Comparison of ENCODE assay signal across 8 cellular contexts in the genomic region with DNA sequence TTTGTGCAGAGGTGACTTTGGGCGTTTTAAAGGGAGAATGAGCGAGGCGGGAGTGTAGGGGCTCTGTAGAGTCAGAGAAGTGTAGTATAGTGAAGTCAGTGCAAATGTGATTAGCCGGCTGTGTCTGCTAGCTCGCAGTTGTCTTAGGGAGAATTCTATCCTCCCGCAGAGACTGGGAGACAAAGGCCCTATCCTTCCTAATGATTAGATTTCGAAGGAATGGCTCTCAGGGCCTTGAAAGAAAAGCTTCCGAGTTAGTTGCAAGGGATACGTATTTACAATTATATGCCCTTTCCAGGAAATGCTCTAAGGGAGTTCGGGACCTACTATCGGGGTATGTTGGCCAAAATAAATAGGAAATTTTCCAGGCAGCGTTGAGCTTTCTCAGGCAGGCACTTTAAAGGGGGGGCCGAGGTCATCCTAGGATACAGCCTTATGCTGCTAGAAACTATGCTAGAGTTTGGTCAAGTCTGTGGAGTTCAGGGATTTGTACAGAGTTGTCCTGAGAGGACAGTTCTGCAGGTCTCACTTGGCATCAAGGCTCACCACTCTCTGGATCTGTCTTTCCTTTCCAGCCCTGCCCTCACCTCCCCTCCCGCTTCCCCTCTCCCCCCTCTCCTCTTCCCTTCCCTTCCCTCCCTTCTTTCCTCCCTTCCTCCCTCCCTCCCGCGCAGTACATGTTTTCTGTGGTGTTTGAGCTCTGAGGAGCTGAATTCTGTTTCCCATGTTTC. TPM values are rescaled to one million over a fixed set of nuclear protein-coding genes. Genes with fewer than 3 reads are reported as not detected.
A peak's percentile ranks its signal among the peaks of the same experiment; 100 is the strongest.
DNase-seq lines count a peak whose midpoint lies in the region; ATAC-seq and TF ChIP-seq lines count a peak whose summit lies in the region.

No MANE protein-coding gene starts in this region.

- no peaks in the 10 kb centered on the region for H3K9me3 ChIP-seq in HUES64 (ENCODE audit: insufficient read depth, low read depth, low read length)
- no peaks in the 10 kb centered on the region for H3K9me3 ChIP-seq in right atrium auricular region
- no peaks in the 10 kb centered on the region for H3K9me3 ChIP-seq in gastrocnemius medialis

- peaks cover 32% of the 10 kb centered on the region for H3K36me3 Mint-ChIP-seq in activated T-helper 1 cell treated with anti-CD3 and anti-CD28 coated beads, Interleukin-12 subunit alpha, Interleukin-12 subunit beta, Interleukin-2, Interleukin-4 antibody, amounts not matched to agents 30 ng/mL and 10 ng/mL and 1 ng/mL, durations not matched to agents 14 hours and 24 hours and 36 hours (ENCODE audit: low read depth)

- peaks cover 42% of the 10 kb centered on the region for H3K36me3 ChIP-seq in HUES64 (ENCODE audit: insufficient read depth, low read length)
- H3K36me3 ChIP-seq in right atrium auricular region: peaks cover 20% of the 10 kb centered on the region
- H3K36me3 ChIP-seq in gastrocnemius medialis: peaks cover 0 to 29% of the 10 kb centered on the region in 2 donors

- peaks cover 63% of the 10 kb centered on the region for H3K4me1 Mint-ChIP-seq in activated T-helper 1 cell treated with anti-CD3 and anti-CD28 coated beads, Interleukin-12 subunit alpha, Interleukin-12 subunit beta, Interleukin-2, Interleukin-4 antibody, amounts not matched to agents 30 ng/mL and 10 ng/mL and 1 ng/mL, durations not matched to agents 14 hours and 24 hours and 36 hours (ENCODE audit: low read depth)

- peak overlapping the region; percentile 61 for H3K27ac ChIP-seq in HUES64 (ENCODE audit: low read depth, low read length)
- H3K27ac ChIP-seq in right atrium auricular region: peak overlapping the region; percentile 70 to 84
- peak overlapping the region; percentile 88 to 96 (median 90) for H3K27ac ChIP-seq in gastrocnemius medialis

- H3K4me1 ChIP-seq in HUES64 (ENCODE audit: insufficient read depth, low read length): peaks cover 7% of the 10 kb centered on the region; the same call in 1 of the 2 replicates
- H3K4me1 ChIP-seq in right atrium auricular region: peaks cover 0 to 42% of the 10 kb centered on the region in 2 donors
- H3K4me1 ChIP-seq in gastrocnemius medialis: peaks cover 28 to 36% of the 10 kb centered on the region in 2 donors

- ATAC-seq in gastrocnemius medialis: peak in 1 of 2 donors; percentile 39
- ATAC-seq in HG02798 (IDR thresholded peaks at IDR 0.05; ENCODE audit: poor library complexity, unreplicated experiment): no peak

- H3K4me3 ChIP-seq in HUES64 (ENCODE audit: low read length) (peak overlapping the region; percentile 97), right atrium auricular region (peak overlapping the region; percentile 82 to 93), gastrocnemius medialis (peak overlapping the region; percentile 65 to 93 (median 87))

- H3K27ac Mint-ChIP-seq in activated T-helper 1 cell treated with anti-CD3 and anti-CD28 coated beads, Interleukin-12 subunit alpha, Interleukin-12 subunit beta, Interleukin-2, Interleukin-4 antibody, amounts not matched to agents 30 ng/mL and 10 ng/mL and 1 ng/mL, durations not matched to agents 14 hours and 24 hours and 36 hours: peak overlapping the region; percentile 91

- H3K9me3 Mint-ChIP-seq in activated T-helper 1 cell treated with anti-CD3 and anti-CD28 coated beads, Interleukin-12 subunit alpha, Interleukin-12 subunit beta, Interleukin-2, Interleukin-4 antibody, amounts not matched to agents 30 ng/mL and 10 ng/mL and 1 ng/mL, durations not matched to agents 14 hours and 24 hours and 36 hours: no peaks in the 10 kb centered on the region

- DNase-seq in DMS53 (lab: John Stamatoyannopoulos, UW) (peak; percentile 41), right atrium auricular region (ENCODE audit: low spot score) (no peak), gastrocnemius medialis (no peak), posterior vena cava (ENCODE audit: low spot score) (no peak), HPDE6-E6E7 (ENCODE audit: extremely low spot score) (no peak)
- no peak for DNase-seq in activated T-helper 1 cell treated with anti-CD3 and anti-CD28 coated beads, Interleukin-12 subunit alpha, Interleukin-12 subunit beta, Interleukin-2, Interleukin-4 antibody, amounts not matched to agents 30 ng/mL and 10 ng/mL and 1 ng/mL, durations not matched to agents 14 hours and 24 hours and 36 hours (ENCODE audit: low spot score)

- peak overlapping the region; percentile 92 for H3K9ac ChIP-seq in HUES64 (ENCODE audit: low read depth, low read length)

- H3K27me3 Mint-ChIP-seq in activated T-helper 1 cell treated with anti-CD3 and anti-CD28 coated beads, Interleukin-12 subunit alpha, Interleukin-12 subunit beta, Interleukin-2, Interleukin-4 antibody, amounts not matched to agents 30 ng/mL and 10 ng/mL and 1 ng/mL, durations not matched to agents 14 hours and 24 hours and 36 hours (ENCODE audit: insufficient read depth): no peaks in the 10 kb centered on the region

- H3K27me3 ChIP-seq in HUES64 (ENCODE audit: insufficient read depth, low read length) (no peaks in the 10 kb centered on the region), right atrium auricular region (no peaks in the 10 kb centered on the region), gastrocnemius medialis (no peaks in the 10 kb centered on the region)

- intact Hi-C loops in activated T-helper 1 cell treated with anti-CD3 and anti-CD28 coated beads, Interleukin-12 subunit alpha, Interleukin-12 subunit beta, Interleukin-2, Interleukin-4 antibody, amounts not matched to agents 30 ng/mL and 10 ng/mL and 1 ng/mL, durations not matched to agents 14 hours and 24 hours and 36 hours (cut with micrococcal nuclease): loop anchor here (1.0 to 10.0 kb wide), 10 partner anchors 21 to 1532 kb away; a partner anchor contains a TSS
- intact Hi-C loops in gastrocnemius medialis (cut with DNase I; ENCODE audit: low total_unique reads): loop anchor here (1.0 to 10.0 kb wide), 3 partner anchors 21 to 792 kb away; a partner anchor contains a TSS
- intact Hi-C loops in posterior vena cava (cut with DNase I): no loop called here

- peak overlapping the region; percentile 99 for H3K4me3 Mint-ChIP-seq in activated T-helper 1 cell treated with anti-CD3 and anti-CD28 coated beads, Interleukin-12 subunit alpha, Interleukin-12 subunit beta, Interleukin-2, Interleukin-4 antibody, amounts not matched to agents 30 ng/mL and 10 ng/mL and 1 ng/mL, durations not matched to agents 14 hours and 24 hours and 36 hours

- whole genome bisulfite sequencing in HUES64: 4% methylated on average over 14 of the region's 16 CpGs

- in situ Hi-C loops in gastrocnemius medialis (cut with MboI; ENCODE audit: low sequenced_read_pairs in 4 of 4): loop anchor here in 2 of 4 donors (25.0 kb wide), 3 partner anchors 529 to 904 kb away; no protein-coding TSS in a partner anchor

- no peak for TF ChIP-seq POLR2A in gastrocnemius medialis (IDR thresholded peaks at IDR 0.05)

- no peak for TF ChIP-seq CTCF in right atrium auricular region (IDR thresholded peaks at IDR 0.05)
- TF ChIP-seq CTCF in gastrocnemius medialis (IDR thresholded peaks at IDR 0.05 in 4 of 5, conservative IDR thresholded peaks at IDR 0.05 in 1 of 5): no peak

RNA-seq across cellular contexts. Expression of a gene that starts 0.8 kb away (rescaled TPM):
- polyA plus RNA-seq in HUES64 (2013, experiment 1 of 2): 92.5 TPM
- 83.1 TPM for polyA plus RNA-seq in HUES64 (2013, experiment 2 of 2)
- 81.5 and 82.0 TPM in 2 replicates for total RNA-seq in activated T-helper 1 cell treated with anti-CD3 and anti-CD28 coated beads, Interleukin-12 subunit alpha, Interleukin-12 subunit beta, Interleukin-2, Interleukin-4 antibody, amounts not matched to agents 30 ng/mL and 10 ng/mL and 1 ng/mL, durations not matched to agents 14 hours and 24 hours and 36 hours
- total RNA-seq in right atrium auricular region (10 to 100 TPM; 36.1 to 53.1 TPM), gastrocnemius medialis (10 to 100 TPM; 42.6 to 59.2 (median 56.8) TPM), posterior vena cava (10 to 100 TPM; 32.7 to 42.6 TPM)

RNA-seq across cellular contexts. Expression of a gene that starts 1.1 kb away (rescaled TPM):
- polyA plus RNA-seq in HUES64 (2013, experiment 1 of 2): 264 TPM
- polyA plus RNA-seq in HUES64 (2013, experiment 2 of 2): 275 TPM
- 187 and 194 TPM in 2 replicates for total RNA-seq in activated T-helper 1 cell treated with anti-CD3 and anti-CD28 coated beads, Interleukin-12 subunit alpha, Interleukin-12 subunit beta, Interleukin-2, Interleukin-4 antibody, amounts not matched to agents 30 ng/mL and 10 ng/mL and 1 ng/mL, durations not matched to agents 14 hours and 24 hours and 36 hours
- 10 to 100 TPM; 50.7 to 61.8 TPM for total RNA-seq in right atrium auricular region
- total RNA-seq in gastrocnemius medialis: 100 to 1,000 TPM; 178 to 246 (median 209) TPM
- 10 to 100 TPM; 55.6 to 72.3 TPM for total RNA-seq in posterior vena cava

RNA-seq across cellular contexts. Expression of a gene that starts 21.2 kb away (rescaled TPM):
- polyA plus RNA-seq in HUES64 (2013, experiment 1 of 2): 2.4 TPM
- polyA plus RNA-seq in HUES64 (2013, experiment 2 of 2): 3.2 TPM
- 5.7 and 6.1 TPM in 2 replicates for total RNA-seq in activated T-helper 1 cell treated with anti-CD3 and anti-CD28 coated beads, Interleukin-12 subunit alpha, Interleukin-12 subunit beta, Interleukin-2, Interleukin-4 antibody, amounts not matched to agents 30 ng/mL and 10 ng/mL and 1 ng/mL, durations not matched to agents 14 hours and 24 hours and 36 hours
- total RNA-seq in right atrium auricular region (10 to 100 TPM in 1 of 2 donors, 1 to 10 TPM in 1; 4.4 to 10.6 TPM), gastrocnemius medialis (10 to 100 TPM in 1 of 4 donors, 1 to 10 TPM in 3; 4.6 to 13.5 (median 8.0) TPM), posterior vena cava (1 to 10 TPM; 7.4 to 9.7 TPM)

Comparison
In these comparisons a context has a peak if more than half of its experiments do, and no peak if none do; other contexts are left out.
1. intact Hi-C loops: an anchor here in activated T-helper 1 cell treated with anti-CD3 and anti-CD28 coated beads, Interleukin-12 subunit alpha, Interleukin-12 subunit beta, Interleukin-2, Interleukin-4 antibody, amounts not matched to agents 30 ng/mL and 10 ng/mL and 1 ng/mL, durations not matched to agents 14 hours and 24 hours and 36 hours (1.0 to 10.0 kb wide) and gastrocnemius medialis (1.0 to 10.0 kb wide); none called in posterior vena cava.